ENCODE assay signal across 16 cellular contexts in genomic region chr7:41313171-41313570, GRCh38.
"Had no signal": no experiment of that assay in that cellular context is flagged by ENCODE, and none has a peak within 500 bp of the region (broad histone marks: within the 10 kb centered on the region; RNA-seq: fewer than 3 reads in every experiment).

No MANE protein-coding gene starts in this region.

- H3K27me3 ChIP-seq: foreskin keratinocyte, left lung, neural progenitor cell, pancreas, suprapubic skin, thyroid gland had no signal

- H3K4me3 ChIP-seq: left lung, lower lobe of right lung, neural progenitor cell, pancreas, smooth muscle cell, suprapubic skin, thyroid gland had no signal

- H3K9me3 ChIP-seq: left lung, lower lobe of right lung, pancreas, suprapubic skin, thyroid gland had no signal

- H3K9ac ChIP-seq: neural progenitor cell had no signal

- H3K36me3 ChIP-seq: left lung, lower lobe of right lung, neural progenitor cell, pancreas, suprapubic skin, thyroid gland had no signal

- H3K4me2 ChIP-seq: neural progenitor cell, smooth muscle cell had no signal

- H2AFZ ChIP-seq: neural progenitor cell had no signal

- H3K4me1 ChIP-seq: foreskin keratinocyte, left lung, lower lobe of right lung, pancreas, suprapubic skin, thyroid gland had no signal

- DNase-seq: dermis blood vessel endothelial cell; erythroblast; foreskin keratinocyte; immature natural killer cell; left lung; lower lobe of right lung; midbrain; nucleus accumbens; pancreas; right cardiac atrium; stimulated activated CD4-positive, alpha-beta T cell treated with anti-CD3 and anti-CD28 coated beads, Interleukin-2, amount 100 ng/mL, for 48 hours; stimulated activated naive CD8-positive, alpha-beta T cell treated with anti-CD3 and anti-CD28 coated beads, Interleukin-15, Interleukin-2, amounts not matched to agents 100 U/mL and 50 U/mL, for 24 hours; thyroid gland had no signal

- H3K27ac ChIP-seq: foreskin keratinocyte, left lung, lower lobe of right lung, neural progenitor cell, pancreas, suprapubic skin, thyroid gland had no signal
